17 cellular contexts compared by ENCODE assay signal in genomic region chr2:19835818-19836281, GRCh38.
DNase-seq lines count a peak whose midpoint lies in the region; ATAC-seq and TF ChIP-seq lines count a peak whose summit lies in the region.
"Had no signal": no experiment of that assay in that cellular context is flagged by ENCODE, and none has a peak within 500 bp of the region (broad histone marks: within the 10 kb centered on the region; RNA-seq: fewer than 3 reads in every experiment).

No MANE protein-coding gene starts in this region.

- TF ChIP-seq POLR2A in erythroblast (IDR thresholded peaks at IDR 0.05; ENCODE audit: low read length), result no peak

- DNase-seq in NCI-H2029 (lab: John Stamatoyannopoulos, UW) (peak; percentile 68), ecto neural progenitor cell (ENCODE audit: low spot score) (peak; percentile 31), left lobe of liver (ENCODE audit: low spot score) (no peak), stromal cell of bone marrow (ENCODE audit: low read depth) (peak; percentile 50), HuH-7.5 (ENCODE audit: low spot score) (no peak), NCI-H774 (lab: John Stamatoyannopoulos, UW) (no peak), putamen (ENCODE audit: low spot score) (no peak), erythroblast (lab: John Stamatoyannopoulos, UW) (no peak)
- DNase-seq: activated CD4-positive, alpha-beta T cell treated with anti-CD3 and anti-CD28 coated beads for 36 hours; activated naive CD8-positive, alpha-beta T cell treated with anti-CD3 and anti-CD28 coated beads for 36 hours; cortex of kidney; foreskin keratinocyte; pancreas; PC-3; stimulated activated naive CD4-positive, alpha-beta T cell treated with Interleukin-2 at 50 U/mL for 16 hours; T-helper 1 cell had no signal

- ATAC-seq in left lobe of liver, result peak; percentile 56
- ATAC-seq: activated CD4-positive, alpha-beta T cell treated with anti-CD3 and anti-CD28 coated beads for 36 hours; activated T-helper 17 cell treated with anti-CD3 and anti-CD28 coated beads, Interleukin-2, amount 50 U/mL, for 72 hours; foreskin keratinocyte; pancreas; PC-3 had no signal

Comparison
In these comparisons a context has a peak if more than half of its experiments do, and no peak if none do; other contexts are left out.
1. DNase-seq: peak in NCI-H2029 (single experiment), ecto neural progenitor cell (single experiment) and stromal cell of bone marrow (single experiment); none in left lobe of liver (single experiment), HuH-7.5 (single experiment), NCI-H774 (single experiment), putamen (single experiment) and erythroblast (0 of 2).